ENCODE assay signal across 1 cellular context in genomic region chr6:84821314-84821713, GRCh38. TPM values are rescaled to one million over a fixed set of nuclear protein-coding genes. Genes with fewer than 3 reads are reported as not detected.
"Had no signal": no experiment of that assay in that cellular context is flagged by ENCODE, and none has a peak within 500 bp of the region (broad histone marks: within the 10 kb centered on the region; RNA-seq: fewer than 3 reads in every experiment).

No MANE protein-coding gene starts in this region.

RNA-seq across cellular contexts. Expression of gene TBX18, which starts 56.9 kb away (rescaled TPM):
- total RNA-seq: G401 had no signal
